19 cellular contexts compared by ENCODE assay signal in the genomic region with DNA sequence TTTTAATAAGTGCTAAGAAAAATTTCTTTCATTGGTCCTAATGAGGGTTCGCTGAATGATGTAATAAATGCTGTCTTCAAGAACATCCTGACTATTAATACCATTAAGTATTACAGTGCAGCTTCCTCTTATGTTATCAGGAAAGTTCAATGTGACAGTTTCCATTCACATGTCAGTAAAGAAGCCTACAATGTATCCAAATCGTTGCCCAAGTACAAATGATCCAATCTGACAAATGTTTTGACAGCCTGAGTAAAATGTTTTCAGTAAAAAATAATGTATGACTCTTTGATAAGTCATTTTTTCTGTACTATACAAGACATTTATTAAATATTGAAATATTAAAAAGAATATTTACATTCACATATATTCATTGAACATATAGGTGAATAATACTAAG.
"Had no signal": no experiment of that assay in that cellular context is flagged by ENCODE, and none has a peak within 500 bp of the region (broad histone marks: within the 10 kb centered on the region; RNA-seq: fewer than 3 reads in every experiment).

No MANE protein-coding gene starts in this region.

- H3K27ac ChIP-seq: colonic mucosa, epithelial cell of prostate, foreskin keratinocyte, gastroesophageal sphincter, heart left ventricle, hepatocyte, left lung, lower lobe of right lung had no signal

- H3K36me3 ChIP-seq: colonic mucosa, gastroesophageal sphincter, heart left ventricle, left lung, lower lobe of right lung had no signal

- H3K4me3 ChIP-seq: colonic mucosa, gastroesophageal sphincter, heart left ventricle, hepatocyte, left lung, lower lobe of right lung, mucosa of descending colon had no signal

- H3K4me1 ChIP-seq: colonic mucosa, foreskin keratinocyte, gastroesophageal sphincter, heart left ventricle, left lung, lower lobe of right lung had no signal

- H3K9me3 ChIP-seq: colonic mucosa, gastroesophageal sphincter, heart left ventricle, left lung, lower lobe of right lung, mucosa of descending colon had no signal

- ATAC-seq: effector memory CD8-positive, alpha-beta T cell; esophagus mucosa; foreskin keratinocyte; gastroesophageal sphincter; heart left ventricle; left cardiac atrium; left lung; left ventricle myocardium superior; lower lobe of right lung; mucosa of descending colon had no signal

- DNase-seq: colonic mucosa; cortex of kidney; effector CD8-positive, alpha-beta T cell; effector memory CD8-positive, alpha-beta T cell; endodermal cell; erythroblast; foreskin keratinocyte; heart left ventricle; hypothalamus; left cardiac atrium; left lung; left ventricle myocardium superior; lower lobe of right lung; mesenchymal stem cell; mucosa of descending colon had no signal

- H3K27me3 ChIP-seq: colonic mucosa, foreskin keratinocyte, gastroesophageal sphincter, heart left ventricle, hepatocyte, left lung had no signal

- H3K79me2 ChIP-seq: hepatocyte had no signal

- H2AFZ ChIP-seq: hepatocyte had no signal

- H3K4me2 ChIP-seq: hepatocyte had no signal
